19 cellular contexts compared by ENCODE assay signal in the genomic region with DNA sequence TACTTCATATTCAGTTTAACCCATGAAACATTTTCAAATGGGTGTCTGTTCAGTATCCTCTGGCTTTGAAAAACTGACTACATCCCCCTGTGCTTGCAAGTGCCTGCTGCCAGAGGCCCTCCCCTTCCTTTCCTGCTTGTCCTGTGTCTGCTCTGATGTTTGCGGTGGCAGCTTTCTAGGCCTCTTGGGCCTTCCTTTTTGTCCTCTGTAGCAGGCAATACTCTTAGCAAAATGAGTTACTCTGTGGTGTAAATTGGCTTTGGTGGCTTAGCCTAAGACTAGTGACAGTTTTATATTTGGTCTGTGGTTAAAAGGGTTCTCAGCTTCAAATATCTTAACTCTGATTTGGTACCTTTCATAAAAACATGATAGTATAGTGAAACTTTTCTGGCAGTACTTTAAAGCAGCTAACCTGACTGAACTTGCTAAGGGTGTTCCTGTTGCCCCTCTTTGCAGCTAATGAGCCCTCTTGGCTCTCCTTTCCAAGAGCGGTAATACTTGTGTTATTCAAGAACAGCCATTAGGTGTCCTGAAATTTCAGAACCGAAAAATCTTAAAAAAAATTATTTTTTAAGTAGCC.
A peak's percentile ranks its signal among the peaks of the same experiment; 100 is the strongest.
DNase-seq lines count a peak whose midpoint lies in the region; ATAC-seq and TF ChIP-seq lines count a peak whose summit lies in the region.
"Had no signal": no experiment of that assay in that cellular context is flagged by ENCODE, and none has a peak within 500 bp of the region (broad histone marks: within the 10 kb centered on the region; RNA-seq: fewer than 3 reads in every experiment).

No MANE protein-coding gene starts in this region.

- peaks cover 12% of the 10 kb centered on the region for H3K36me3 ChIP-seq in CD8-positive, alpha-beta T cell (ENCODE audit: insufficient read depth, low read length)
- peaks cover 96% of the 10 kb centered on the region for H3K36me3 ChIP-seq in endodermal cell (ENCODE audit: control insufficient read depth, insufficient read depth, low read length)
- H3K36me3 ChIP-seq: ovary had no signal

- no peak overlapping the region for H3K4me3 ChIP-seq in CD8-positive, alpha-beta T cell (ENCODE audit: low read depth, low read length)
- H3K4me3 ChIP-seq in endodermal cell (ENCODE audit: low read length) = no peak overlapping the region
- H3K4me3 ChIP-seq: ovary, tibial artery had no signal

- no peak overlapping the region for H3K9ac ChIP-seq in endodermal cell (ENCODE audit: extremely low read depth, low read length, poor library complexity, severe bottlenecking)

- peaks cover 28% of the 10 kb centered on the region for H3K4me1 ChIP-seq in CD8-positive, alpha-beta T cell (ENCODE audit: insufficient read depth, low read length)
- H3K4me1 ChIP-seq in endodermal cell (ENCODE audit: control insufficient read depth, insufficient read depth, low read length) = no peaks in the 10 kb centered on the region
- H3K4me1 ChIP-seq: BE2C, tibial artery had no signal

- no peak overlapping the region for H3K4me3 Mint-ChIP-seq in CD8-positive, alpha-beta T cell
- H3K4me3 Mint-ChIP-seq in activated CD8-positive, alpha-beta T cell treated with anti-CD3 and anti-CD28 coated beads, Interleukin-2, amount 10 ng/mL, durations not matched to agents 7 days and 5 days = peak overlapping the region; percentile 1
- no peak overlapping the region for H3K4me3 Mint-ChIP-seq in endodermal cell

- H3K9me3 ChIP-seq in CD8-positive, alpha-beta T cell (ENCODE audit: low read length) = no peaks in the 10 kb centered on the region
- no peaks in the 10 kb centered on the region for H3K9me3 ChIP-seq in endodermal cell (ENCODE audit: control insufficient read depth, low read length)
- H3K9me3 ChIP-seq: BE2C, ovary, tibial artery had no signal

- intact Hi-C loops in CD8-positive, alpha-beta T cell (cut with DNase I, micrococcal nuclease) = no loop called here

- peak overlapping the region; percentile 90 for H3K27ac Mint-ChIP-seq in CD8-positive, alpha-beta T cell
- H3K27ac Mint-ChIP-seq in activated CD8-positive, alpha-beta T cell treated with anti-CD3 and anti-CD28 coated beads, Interleukin-2, amount 10 ng/mL, durations not matched to agents 7 days and 5 days = peak overlapping the region; percentile 80
- no peak overlapping the region for H3K27ac Mint-ChIP-seq in endodermal cell

- WGBS in endodermal cell (ENCODE audit: insufficient coverage in 1 of 2, insufficient read length in 1 of 2), 2 experiments = 93% methylated on average over 3 of the region's 3 CpGs; no CpG with 5 or more reads in 1 of the 2 experiments

- H3K27me3 Mint-ChIP-seq in CD8-positive, alpha-beta T cell (ENCODE audit: low read depth) = no peaks in the 10 kb centered on the region
- no peaks in the 10 kb centered on the region for H3K27me3 Mint-ChIP-seq in activated CD8-positive, alpha-beta T cell treated with anti-CD3 and anti-CD28 coated beads, Interleukin-2, amount 10 ng/mL, durations not matched to agents 7 days and 5 days (ENCODE audit: low read depth)
- no peaks in the 10 kb centered on the region for H3K27me3 Mint-ChIP-seq in endodermal cell (ENCODE audit: insufficient read depth)

- CTCF ChIA-PET in CD8-positive, alpha-beta T cell (lab: Charles Lee) = no interaction called here
- CTCF ChIA-PET in activated CD8-positive, alpha-beta T cell treated with anti-CD3 and anti-CD28 coated beads, Interleukin-2, amount 10 ng/mL, durations not matched to agents 7 days and 5 days (lab: Charles Lee) = interaction anchor here (0.6 to 1.1 kb wide), 2 partner anchors 18 to 926 kb away, joined by 3 read pairs; no protein-coding TSS in a partner anchor

- no peaks in the 10 kb centered on the region for H3K27me3 ChIP-seq in CD8-positive, alpha-beta T cell (ENCODE audit: insufficient read depth, low read length)
- H3K27me3 ChIP-seq in endodermal cell (ENCODE audit: control insufficient read depth, insufficient read depth, low read length, poor library complexity, severe bottlenecking) = no peaks in the 10 kb centered on the region
- H3K27me3 ChIP-seq: BE2C, ovary, tibial artery had no signal

- POLR2A ChIA-PET in CD8-positive, alpha-beta T cell (lab: Charles Lee) = no interaction called here
- POLR2A ChIA-PET in activated CD8-positive, alpha-beta T cell treated with anti-CD3 and anti-CD28 coated beads, Interleukin-2, amount 10 ng/mL, durations not matched to agents 7 days and 5 days (lab: Charles Lee) = no interaction called here

- H3K27ac ChIP-seq in CD8-positive, alpha-beta T cell (ENCODE audit: low read depth, low read length) = no peak overlapping the region
- no peak overlapping the region for H3K27ac ChIP-seq in endodermal cell (ENCODE audit: low read depth, low read length)
- H3K27ac ChIP-seq: 22Rv1, ovary, tibial artery had no signal

- TF ChIP-seq CTCF in CD8-positive, alpha-beta T cell (IDR thresholded peaks at IDR 0.05) = no peak
- no peak for TF ChIP-seq CTCF in endodermal cell (conservative IDR thresholded peaks at IDR 0.05)

- peaks cover 31% of the 10 kb centered on the region for H3K4me1 Mint-ChIP-seq in CD8-positive, alpha-beta T cell (ENCODE audit: low read depth)
- peaks cover 34% of the 10 kb centered on the region for H3K4me1 Mint-ChIP-seq in activated CD8-positive, alpha-beta T cell treated with anti-CD3 and anti-CD28 coated beads, Interleukin-2, amount 10 ng/mL, durations not matched to agents 7 days and 5 days (ENCODE audit: low read depth)
- H3K4me1 Mint-ChIP-seq in endodermal cell = no peaks in the 10 kb centered on the region

- DNase-seq in NCI-H82 (lab: John Stamatoyannopoulos, UW) (peak; percentile 7), NCI-H82 treated with DMSO at 0.1 percent for 48 hours (lab: John Stamatoyannopoulos, UW; ENCODE audit: unreplicated experiment) (no peak), lung microvascular endothelial cell (ENCODE audit: low read depth in 2 of 2) (peak; percentile 36 to 45), endodermal cell (no peak)
- peak in 3 of 7 experiments; percentile 10 to 52 (median 27) for DNase-seq in CD8-positive, alpha-beta T cell
- DNase-seq in activated CD8-positive, alpha-beta T cell treated with anti-CD3 and anti-CD28 coated beads, Interleukin-2, amount 10 ng/mL, durations not matched to agents 7 days and 5 days = peak; percentile 77
- DNase-seq: activated CD8-positive, alpha-beta memory T cell treated with anti-CD3 and anti-CD28 coated beads for 24 hours; BE2C; central memory CD4-positive, alpha-beta T cell; effector CD8-positive, alpha-beta T cell; hypothalamus; left cardiac atrium; midbrain; ovary; stimulated activated CD4-positive, alpha-beta T cell treated with anti-CD3 and anti-CD28 coated beads, Interleukin-4, amount 100 ng/mL, for 1 hour; tibial artery had no signal

- peaks cover 70% of the 10 kb centered on the region for H3K36me3 Mint-ChIP-seq in CD8-positive, alpha-beta T cell
- H3K36me3 Mint-ChIP-seq in activated CD8-positive, alpha-beta T cell treated with anti-CD3 and anti-CD28 coated beads, Interleukin-2, amount 10 ng/mL, durations not matched to agents 7 days and 5 days (ENCODE audit: low read depth) = peaks cover 64% of the 10 kb centered on the region
- peaks cover 80% of the 10 kb centered on the region for H3K36me3 Mint-ChIP-seq in endodermal cell (ENCODE audit: low read depth)

- peak; percentile 51 for ATAC-seq in CD8-positive, alpha-beta T cell
- ATAC-seq in activated CD8-positive, alpha-beta T cell treated with anti-CD3 and anti-CD28 coated beads, Interleukin-2, amount 10 ng/mL, durations not matched to agents 7 days and 5 days = peak; percentile 93
- ATAC-seq in HG03432 (IDR thresholded peaks at IDR 0.05; ENCODE audit: unreplicated experiment) (no peak), HG02678 (IDR thresholded peaks at IDR 0.05; ENCODE audit: unreplicated experiment) (no peak)
- ATAC-seq: left cardiac atrium had no signal

- no peaks in the 10 kb centered on the region for H3K9me3 Mint-ChIP-seq in CD8-positive, alpha-beta T cell
- H3K9me3 Mint-ChIP-seq in activated CD8-positive, alpha-beta T cell treated with anti-CD3 and anti-CD28 coated beads, Interleukin-2, amount 10 ng/mL, durations not matched to agents 7 days and 5 days (ENCODE audit: insufficient read depth) = no peaks in the 10 kb centered on the region
- H3K9me3 Mint-ChIP-seq in endodermal cell = no peaks in the 10 kb centered on the region

Comparison
In these comparisons a context has a peak if more than half of its experiments do, and no peak if none do; other contexts are left out.
1. DNase-seq: peak in NCI-H82 (single experiment), activated CD8-positive, alpha-beta T cell treated with anti-CD3 and anti-CD28 coated beads, Interleukin-2, amount 10 ng/mL, durations not matched to agents 7 days and 5 days (single experiment) and lung microvascular endothelial cell (2 of 2); none in NCI-H82 treated with DMSO at 0.1 percent for 48 hours (single experiment) and endodermal cell (single experiment).
2. ATAC-seq: peak in CD8-positive, alpha-beta T cell (single experiment) and activated CD8-positive, alpha-beta T cell treated with anti-CD3 and anti-CD28 coated beads, Interleukin-2, amount 10 ng/mL, durations not matched to agents 7 days and 5 days (single experiment); none in HG03432 (single experiment) and HG02678 (single experiment).